In the genomic region with DNA sequence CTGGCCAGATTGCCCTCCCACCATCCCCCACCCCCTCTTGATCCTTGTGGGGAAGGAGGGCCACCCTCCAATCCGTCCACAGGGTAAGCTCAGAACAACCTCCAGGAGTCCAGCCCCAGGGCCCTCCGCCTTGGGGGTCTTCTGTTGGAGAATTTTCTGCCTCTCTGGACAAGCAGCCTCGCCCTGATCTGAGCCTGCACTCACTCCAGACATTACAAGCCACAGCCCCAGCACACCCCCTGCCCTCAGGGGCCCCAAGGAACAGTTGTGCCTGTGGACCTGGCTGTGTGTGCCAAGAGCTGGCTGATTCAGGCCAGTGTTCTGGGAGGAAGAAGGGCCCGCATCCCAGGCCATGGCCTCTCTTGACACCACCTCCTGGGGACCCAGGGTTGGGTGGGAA, we compare ENCODE assay signal across 9 cellular contexts. TPM values are rescaled to one million over a fixed set of nuclear protein-coding genes. Genes with fewer than 3 reads are reported as not detected.
DNase-seq lines count a peak whose midpoint lies in the region; ATAC-seq and TF ChIP-seq lines count a peak whose summit lies in the region.
"Had no signal": no experiment of that assay in that cellular context is flagged by ENCODE, and none has a peak within 500 bp of the region (broad histone marks: within the 10 kb centered on the region; RNA-seq: fewer than 3 reads in every experiment).

No MANE protein-coding gene starts in this region.

- no peak overlapping the region for H3K27ac Mint-ChIP-seq in activated T-cell treated with anti-CD3 and anti-CD28 coated beads, Interleukin-2, amount 50 U/mL, for 72 hours
- H3K27ac Mint-ChIP-seq in activated T-helper 2 cell treated with anti-CD3 and anti-CD28 coated beads, Interferon-gamma antibody, Interleukin-2, Interleukin-4, amounts not matched to agents 10 μg/mL and 5 μg/mL and 100 μg/mL, durations not matched to agents 14 hours and 24 hours and 36 hours, result no peak overlapping the region
- peak overlapping the region; percentile 90 for H3K27ac Mint-ChIP-seq in type B pancreatic cell

- H3K36me3 ChIP-seq in left lung, result peaks cover 0 to 48% of the 10 kb centered on the region in 2 donors

- no peaks in the 10 kb centered on the region for H3K9me3 ChIP-seq in left lung

- H3K27ac ChIP-seq in left lung, result peak overlapping the region; percentile 80 to 92

- peak overlapping the region; percentile 40 to 72 for H3K4me3 Mint-ChIP-seq in activated T-cell treated with anti-CD3 and anti-CD28 coated beads, Interleukin-2, amount 50 U/mL, for 72 hours
- H3K4me3 Mint-ChIP-seq in activated T-helper 2 cell treated with anti-CD3 and anti-CD28 coated beads, Interferon-gamma antibody, Interleukin-2, Interleukin-4, amounts not matched to agents 10 μg/mL and 5 μg/mL and 100 μg/mL, durations not matched to agents 14 hours and 24 hours and 36 hours (ENCODE audit: low read depth), result peak overlapping the region; percentile 56
- peak overlapping the region; percentile 82 for H3K4me3 Mint-ChIP-seq in type B pancreatic cell

- no peaks in the 10 kb centered on the region for H3K9me3 Mint-ChIP-seq in activated T-cell treated with anti-CD3 and anti-CD28 coated beads, Interleukin-2, amount 50 U/mL, for 72 hours
- no peaks in the 10 kb centered on the region for H3K9me3 Mint-ChIP-seq in activated T-helper 2 cell treated with anti-CD3 and anti-CD28 coated beads, Interferon-gamma antibody, Interleukin-2, Interleukin-4, amounts not matched to agents 10 μg/mL and 5 μg/mL and 100 μg/mL, durations not matched to agents 14 hours and 24 hours and 36 hours
- no peaks in the 10 kb centered on the region for H3K9me3 Mint-ChIP-seq in type B pancreatic cell

- H3K36me3 Mint-ChIP-seq in activated T-cell treated with anti-CD3 and anti-CD28 coated beads, Interleukin-2, amount 50 U/mL, for 72 hours (ENCODE audit: insufficient read depth in 2 of 2), result no peaks in the 10 kb centered on the region
- no peaks in the 10 kb centered on the region for H3K36me3 Mint-ChIP-seq in activated T-helper 2 cell treated with anti-CD3 and anti-CD28 coated beads, Interferon-gamma antibody, Interleukin-2, Interleukin-4, amounts not matched to agents 10 μg/mL and 5 μg/mL and 100 μg/mL, durations not matched to agents 14 hours and 24 hours and 36 hours (ENCODE audit: low read depth)
- H3K36me3 Mint-ChIP-seq in type B pancreatic cell, result no peaks in the 10 kb centered on the region

- peaks cover 27 to 49% of the 10 kb centered on the region in 2 donors for H3K4me1 ChIP-seq in left lung

- peaks cover 24% of the 10 kb centered on the region for H3K4me1 Mint-ChIP-seq in activated T-cell treated with anti-CD3 and anti-CD28 coated beads, Interleukin-2, amount 50 U/mL, for 72 hours (ENCODE audit: low read depth)
- peaks cover 18% of the 10 kb centered on the region for H3K4me1 Mint-ChIP-seq in activated T-helper 2 cell treated with anti-CD3 and anti-CD28 coated beads, Interferon-gamma antibody, Interleukin-2, Interleukin-4, amounts not matched to agents 10 μg/mL and 5 μg/mL and 100 μg/mL, durations not matched to agents 14 hours and 24 hours and 36 hours (ENCODE audit: low read depth)
- H3K4me1 Mint-ChIP-seq in type B pancreatic cell (ENCODE audit: unreplicated experiment), result peaks cover 8% of the 10 kb centered on the region

- no peak for DNase-seq in activated T-cell treated with anti-CD3 and anti-CD28 coated beads, Interleukin-2, amount 50 U/mL, for 72 hours
- no peak for DNase-seq in activated T-cell treated with anti-CD3 and anti-CD28 coated beads, Interleukin-2, amount 50 U/mL, for 48 hours
- no peak for DNase-seq in activated T-helper 2 cell treated with anti-CD3 and anti-CD28 coated beads, Interferon-gamma antibody, Interleukin-2, Interleukin-4, amounts not matched to agents 10 μg/mL and 5 μg/mL and 100 μg/mL, durations not matched to agents 14 hours and 24 hours and 36 hours (ENCODE audit: low spot score)
- DNase-seq in left lung (peak in 1 of 2 donors; percentile 58), type B pancreatic cell (ENCODE audit: extremely low spot score, unreplicated experiment) (no peak), midbrain (lab: John Stamatoyannopoulos, UW) (no peak), SHP77 (lab: John Stamatoyannopoulos, UW) (no peak)
- DNase-seq: NCI-H1930 had no signal

- peaks cover 0 to 28% of the 10 kb centered on the region in 2 donors for H3K27me3 ChIP-seq in left lung

- intact Hi-C loops in activated T-helper 2 cell treated with anti-CD3 and anti-CD28 coated beads, Interferon-gamma antibody, Interleukin-2, Interleukin-4, amounts not matched to agents 10 μg/mL and 5 μg/mL and 100 μg/mL, durations not matched to agents 14 hours and 24 hours and 36 hours (cut with micrococcal nuclease), result no loop called here
- intact Hi-C loops in left lung (cut with DNase I), result no loop called here

- H3K4me3 ChIP-seq in left lung, result peak overlapping the region; percentile 56 to 79

- TF ChIP-seq CTCF in left lung (IDR thresholded peaks at IDR 0.05) (no peak), type B pancreatic cell (conservative IDR thresholded peaks at IDR 0.05) (no peak)

- no peak for ATAC-seq in activated T-cell treated with anti-CD3 and anti-CD28 coated beads, Interleukin-2, amount 50 U/mL, for 72 hours (replicated peaks in 1 of 2)
- ATAC-seq in left lung, result no peak
- ATAC-seq in GM18868 (IDR thresholded peaks at IDR 0.05; ENCODE audit: unreplicated experiment), result no peak

- H3K27me3 Mint-ChIP-seq in activated T-cell treated with anti-CD3 and anti-CD28 coated beads, Interleukin-2, amount 50 U/mL, for 72 hours (ENCODE audit: low read depth), result no peaks in the 10 kb centered on the region
- no peaks in the 10 kb centered on the region for H3K27me3 Mint-ChIP-seq in activated T-helper 2 cell treated with anti-CD3 and anti-CD28 coated beads, Interferon-gamma antibody, Interleukin-2, Interleukin-4, amounts not matched to agents 10 μg/mL and 5 μg/mL and 100 μg/mL, durations not matched to agents 14 hours and 24 hours and 36 hours (ENCODE audit: low read depth)
- peaks cover 29% of the 10 kb centered on the region for H3K27me3 Mint-ChIP-seq in type B pancreatic cell

RNA-seq across cellular contexts. Expression of a gene that starts 0.5 kb away (rescaled TPM):
- total RNA-seq in activated T-cell treated with anti-CD3 and anti-CD28 coated beads, Interleukin-2, amount 50 U/mL, for 72 hours, result 10 to 100 TPM; 41.4 to 42.6 TPM
- total RNA-seq in activated T-helper 2 cell treated with anti-CD3 and anti-CD28 coated beads, Interferon-gamma antibody, Interleukin-2, Interleukin-4, amounts not matched to agents 10 μg/mL and 5 μg/mL and 100 μg/mL, durations not matched to agents 14 hours and 24 hours and 36 hours, result 50.7 and 58.0 TPM in 2 replicates
- total RNA-seq in left lung, result 10 to 100 TPM; 62.4 to 80.6 TPM
- total RNA-seq in type B pancreatic cell (ENCODE audit: low replicate concordance), result 26.8 and 56.2 TPM in 2 replicates

RNA-seq across cellular contexts. Expression of a gene that starts 57.4 kb away (rescaled TPM):
- 10 to 100 TPM; 30.4 to 33.3 TPM for total RNA-seq in activated T-cell treated with anti-CD3 and anti-CD28 coated beads, Interleukin-2, amount 50 U/mL, for 72 hours
- 33.1 and 38.9 TPM in 2 replicates for total RNA-seq in activated T-helper 2 cell treated with anti-CD3 and anti-CD28 coated beads, Interferon-gamma antibody, Interleukin-2, Interleukin-4, amounts not matched to agents 10 μg/mL and 5 μg/mL and 100 μg/mL, durations not matched to agents 14 hours and 24 hours and 36 hours
- total RNA-seq in left lung (10 to 100 TPM; 58.4 to 96.9 TPM), type B pancreatic cell (ENCODE audit: low replicate concordance) (42.1 and 63.1 TPM in 2 replicates)
